14 cellular contexts compared by ENCODE assay signal in genomic region chr17:39094607-39095308, GRCh38. TPM values are rescaled to one million over a fixed set of nuclear protein-coding genes. Genes with fewer than 3 reads are reported as not detected.
DNase-seq lines count a peak whose midpoint lies in the region; ATAC-seq and TF ChIP-seq lines count a peak whose summit lies in the region.
"Had no signal": no experiment of that assay in that cellular context is flagged by ENCODE, and none has a peak within 500 bp of the region (broad histone marks: within the 10 kb centered on the region; RNA-seq: fewer than 3 reads in every experiment).

No MANE protein-coding gene starts in this region.

- peaks cover 11 to 25% of the 10 kb centered on the region in 2 donors for H3K4me1 ChIP-seq in thoracic aorta (ENCODE audit: control insufficient read depth in 1 of 2, low read depth in 2 of 2)

- no peak overlapping the region for H3K27ac ChIP-seq in thoracic aorta
- H3K27ac ChIP-seq: SK-N-MC had no signal

- ATAC-seq in thoracic aorta (ENCODE audit: insufficient number of reproducible peaks, low FRiP score, low read depth) (no peak), HG03378 (IDR thresholded peaks at IDR 0.05; ENCODE audit: unreplicated experiment) (no peak)

- H3K36me3 ChIP-seq in thoracic aorta = no peaks in the 10 kb centered on the region
- H3K36me3 ChIP-seq: vagina had no signal

- peak overlapping the region; percentile 88 for H3K27ac Mint-ChIP-seq in activated CD4-positive, alpha-beta memory T cell treated with anti-CD3 and anti-CD28 coated beads, Interleukin-2, amount 10 ng/mL, durations not matched to agents 7 days and 5 days

- peak overlapping the region; percentile 30 for H3K4me3 ChIP-seq in thoracic aorta
- H3K4me3 ChIP-seq: SK-N-MC, vagina had no signal

- POLR2A ChIA-PET in activated CD4-positive, alpha-beta memory T cell treated with anti-CD3 and anti-CD28 coated beads, Interleukin-2, amount 10 ng/mL, durations not matched to agents 7 days and 5 days (lab: Charles Lee) = interaction anchor here (1.0 to 1.5 kb wide), 4 partner anchors 38 to 224 kb away, joined by 3 to 6 read pairs (median 4); no protein-coding TSS in a partner anchor
- POLR2A ChIA-PET in GM10248 (lab: Yijun Ruan, JAX) = no interaction called here

- no peaks in the 10 kb centered on the region for H3K27me3 ChIP-seq in thoracic aorta (replicated peaks; ENCODE audit: insufficient read depth)
- H3K27me3 ChIP-seq: vagina had no signal

- H3K9me3 Mint-ChIP-seq in activated CD4-positive, alpha-beta memory T cell treated with anti-CD3 and anti-CD28 coated beads, Interleukin-2, amount 10 ng/mL, durations not matched to agents 7 days and 5 days = no peaks in the 10 kb centered on the region
- H3K9me3 Mint-ChIP-seq: neural crest cell had no signal

- peak overlapping the region; percentile 69 for H3K4me3 Mint-ChIP-seq in activated CD4-positive, alpha-beta memory T cell treated with anti-CD3 and anti-CD28 coated beads, Interleukin-2, amount 10 ng/mL, durations not matched to agents 7 days and 5 days
- H3K4me3 Mint-ChIP-seq: neural crest cell had no signal

- TF ChIP-seq CTCF in thoracic aorta (IDR thresholded peaks at IDR 0.05) = no peak
- TF ChIP-seq CTCF in GM10248 (IDR thresholded peaks at IDR 0.05; ENCODE audit: control extremely low read depth, extremely low read depth, low read depth, missing control alignments) = no peak

- DNase-seq in activated gamma-delta T cell treated with Interleukin-2 at 50 U/mL for 16 hours (peak; percentile 45), activated gamma-delta T cell (lab: John Stamatoyannopoulos, UW) (no peak), fibroblast of peridontal ligament (ENCODE audit: extremely low read depth) (peak; percentile 8), thoracic aorta (ENCODE audit: low spot score) (no peak), GM10248 (ENCODE audit: extremely low spot score) (no peak)
- DNase-seq in activated CD4-positive, alpha-beta memory T cell treated with anti-CD3 and anti-CD28 coated beads, Interleukin-2, amount 10 ng/mL, durations not matched to agents 7 days and 5 days = peak; percentile 73
- no peak for DNase-seq in stimulated activated CD4-positive, alpha-beta T cell treated with anti-CD3 and anti-CD28 coated beads, Interleukin-15, amount 100 ng/mL, for 24 hours
- DNase-seq: amniotic stem cell; NCI-H345; stimulated activated CD4-positive, alpha-beta T cell treated with anti-CD3 and anti-CD28 coated beads, Interleukin-2, amount 100 ng/mL, for 24 hours had no signal

- H3K9me3 ChIP-seq in thoracic aorta = no peaks in the 10 kb centered on the region
- H3K9me3 ChIP-seq: vagina had no signal

- H3K27me3 Mint-ChIP-seq in activated CD4-positive, alpha-beta memory T cell treated with anti-CD3 and anti-CD28 coated beads, Interleukin-2, amount 10 ng/mL, durations not matched to agents 7 days and 5 days = no peaks in the 10 kb centered on the region

- H3K4me1 Mint-ChIP-seq in activated CD4-positive, alpha-beta memory T cell treated with anti-CD3 and anti-CD28 coated beads, Interleukin-2, amount 10 ng/mL, durations not matched to agents 7 days and 5 days = peaks cover 68% of the 10 kb centered on the region

- CTCF ChIA-PET in activated CD4-positive, alpha-beta memory T cell treated with anti-CD3 and anti-CD28 coated beads, Interleukin-2, amount 10 ng/mL, durations not matched to agents 7 days and 5 days (lab: Charles Lee) = interaction anchor here (1.1 to 1.5 kb wide), 2 partner anchors 59 to 70 kb away, joined by 5 to 11 read pairs; no protein-coding TSS in a partner anchor
- CTCF ChIA-PET in GM10248 (lab: Yijun Ruan, JAX) = no interaction called here

- no peaks in the 10 kb centered on the region for H3K36me3 Mint-ChIP-seq in activated CD4-positive, alpha-beta memory T cell treated with anti-CD3 and anti-CD28 coated beads, Interleukin-2, amount 10 ng/mL, durations not matched to agents 7 days and 5 days (ENCODE audit: low read depth)

RNA-seq across cellular contexts. Expression of gene PLXDC1, which starts 56.7 kb away (rescaled TPM):
- total RNA-seq in activated CD4-positive, alpha-beta memory T cell treated with anti-CD3 and anti-CD28 coated beads, Interleukin-2, amount 10 ng/mL, durations not matched to agents 7 days and 5 days = 1 to 10 TPM; 7.2 to 7.3 TPM
- 10 to 100 TPM in 1 of 2 donors, 1 to 10 TPM in 1; 7.0 to 13.9 TPM for total RNA-seq in thoracic aorta

Comparison
In these comparisons a context has a peak if more than half of its experiments do, and no peak if none do; other contexts are left out.
1. DNase-seq: peak in activated gamma-delta T cell treated with Interleukin-2 at 50 U/mL for 16 hours (single experiment), activated CD4-positive, alpha-beta memory T cell treated with anti-CD3 and anti-CD28 coated beads, Interleukin-2, amount 10 ng/mL, durations not matched to agents 7 days and 5 days (single experiment) and fibroblast of peridontal ligament (single experiment); none in activated gamma-delta T cell (single experiment), thoracic aorta (single experiment), stimulated activated CD4-positive, alpha-beta T cell treated with anti-CD3 and anti-CD28 coated beads, Interleukin-15, amount 100 ng/mL, for 24 hours (single experiment) and GM10248 (single experiment).